In genomic region chr2:151817929-151818328, GRCh38 we compare ENCODE assay signal across 22 cellular contexts.
"Had no signal": no experiment of that assay in that cellular context is flagged by ENCODE, and none has a peak within 500 bp of the region (broad histone marks: within the 10 kb centered on the region; RNA-seq: fewer than 3 reads in every experiment).

No MANE protein-coding gene starts in this region.

- H3K27me3 Mint-ChIP-seq: activated CD4-positive, alpha-beta memory T cell treated with anti-CD3 and anti-CD28 coated beads, Interleukin-2, amount 10 ng/mL, durations not matched to agents 7 days and 5 days; activated CD4-positive, alpha-beta T cell treated with anti-CD3 and anti-CD28 coated beads, Interleukin-2, amount 10 ng/mL, durations not matched to agents 7 days and 5 days; activated naive CD8-positive, alpha-beta T cell; type B pancreatic cell had no signal

- DNase-seq: activated CD4-positive, alpha-beta memory T cell treated with anti-CD3 and anti-CD28 coated beads, Interleukin-2, amount 10 ng/mL, durations not matched to agents 7 days and 5 days; activated CD4-positive, alpha-beta T cell treated with anti-CD3 and anti-CD28 coated beads for 1 hour; activated CD4-positive, alpha-beta T cell treated with anti-CD3 and anti-CD28 coated beads, Interleukin-2, amount 10 ng/mL, durations not matched to agents 7 days and 5 days; activated naive CD4-positive, alpha-beta T cell treated with Interleukin-2 at 50 U/mL for 16 hours; activated T-cell treated with anti-CD3 and anti-CD28 coated beads, Interleukin-2, amount 50 U/mL, for 48 hours; anterior cingulate cortex; effector CD8-positive, alpha-beta T cell; heart right ventricle; left lung; lower lobe of right lung; mesenchymal stem cell; sigmoid colon; stimulated activated CD4-positive, alpha-beta T cell treated with anti-CD3 and anti-CD28 coated beads, Interleukin-2, amount 100 ng/mL, for 24 hours; stimulated activated naive CD4-positive, alpha-beta T cell treated with Interleukin-2 at 50 U/mL for 16 hours; T-helper 2 cell; uterus had no signal

- H3K4me3 Mint-ChIP-seq: activated CD4-positive, alpha-beta memory T cell treated with anti-CD3 and anti-CD28 coated beads, Interleukin-2, amount 10 ng/mL, durations not matched to agents 7 days and 5 days; activated CD4-positive, alpha-beta T cell treated with anti-CD3 and anti-CD28 coated beads, Interleukin-2, amount 10 ng/mL, durations not matched to agents 7 days and 5 days; activated naive CD8-positive, alpha-beta T cell; nephron; type B pancreatic cell; WTC11 had no signal

- H3K9me3 Mint-ChIP-seq: activated CD4-positive, alpha-beta memory T cell treated with anti-CD3 and anti-CD28 coated beads, Interleukin-2, amount 10 ng/mL, durations not matched to agents 7 days and 5 days; activated CD4-positive, alpha-beta T cell treated with anti-CD3 and anti-CD28 coated beads, Interleukin-2, amount 10 ng/mL, durations not matched to agents 7 days and 5 days; nephron; type B pancreatic cell; WTC11 had no signal

- ATAC-seq: heart right ventricle, left lung, lower lobe of right lung, WTC11 had no signal

- H3K27ac Mint-ChIP-seq: activated CD4-positive, alpha-beta memory T cell treated with anti-CD3 and anti-CD28 coated beads, Interleukin-2, amount 10 ng/mL, durations not matched to agents 7 days and 5 days; activated CD4-positive, alpha-beta T cell treated with anti-CD3 and anti-CD28 coated beads, Interleukin-2, amount 10 ng/mL, durations not matched to agents 7 days and 5 days; activated naive CD8-positive, alpha-beta T cell; nephron; type B pancreatic cell; WTC11 had no signal

- FAIRE-seq: colon, endometrium had no signal
